8 cellular contexts compared by ENCODE assay signal in genomic region chr16:56866955-56867830, GRCh38. TPM values are rescaled to one million over a fixed set of nuclear protein-coding genes. Genes with fewer than 3 reads are reported as not detected.
DNase-seq lines count a peak whose midpoint lies in the region; ATAC-seq and TF ChIP-seq lines count a peak whose summit lies in the region.

No MANE protein-coding gene starts in this region.

- 49% methylated on average over 3 of the region's 23 CpGs; no CpG with 5 or more reads in 1 of the 2 experiments for whole genome bisulfite sequencing in IMR-90 (ENCODE audit: extremely low coverage in 2 of 2, insufficient read length in 1 of 2), 2 experiments

- ATAC-seq in IMR-90 (ENCODE audit: low read depth) (peak; percentile 79), RWPE2 (ENCODE audit: low read depth) (peak; percentile 37; the same call in 1 of the 3 replicates), HG02840 (IDR thresholded peaks at IDR 0.05; ENCODE audit: low FRiP score, unreplicated experiment) (no peak), HG02981 (IDR thresholded peaks at IDR 0.05; ENCODE audit: unreplicated experiment) (no peak)

- no peak overlapping the region for H2BK5ac ChIP-seq in IMR-90 (ENCODE audit: low read depth, low read length, poor library complexity, severe bottlenecking)

- dilution Hi-C loops in IMR-90 (cut with HindIII; ENCODE audit: low sequenced_read_pairs, unreplicated experiment), result no loop called here

- H4K8ac ChIP-seq in IMR-90 (ENCODE audit: low read depth in 2 of 2, low read length in 2 of 2), result peak overlapping the region in 1 of 2 experiments; percentile 71; a peak in 1 of 4 replicates

- intact Hi-C loops in IMR-90 (cut with micrococcal nuclease) (loop anchor here (1.0 to 5.0 kb wide), 4 partner anchors 65 to 300 kb away; partner anchors contain the start of gene HERPUD1), breast epithelium (cut with DNase I; ENCODE audit: low total_unique reads) (no loop called here)

- in situ Hi-C loops in IMR-90 (cut with MboI; ENCODE audit: low sequenced_read_pairs), result loop anchor here (5.0 to 10.0 kb wide), 2 partner anchors 85 to 178 kb away; no protein-coding TSS in a partner anchor

- H3K9me1 ChIP-seq in IMR-90 (ENCODE audit: insufficient read depth, low read length), result no peaks in the 10 kb centered on the region

- no peaks in the 10 kb centered on the region for H3K36me3 ChIP-seq in IMR-90 (ENCODE audit: control insufficient read depth, insufficient read depth, low read length)
- no peaks in the 10 kb centered on the region for H3K36me3 ChIP-seq in RWPE2 (ENCODE audit: low read depth)
- no peaks in the 10 kb centered on the region for H3K36me3 ChIP-seq in breast epithelium
- H3K36me3 ChIP-seq in kidney epithelial cell (ENCODE audit: control insufficient read depth, insufficient read depth, low read length), result no peaks in the 10 kb centered on the region

- H2BK120ac ChIP-seq in IMR-90 (ENCODE audit: low read depth, low read length), result no peak overlapping the region

- peak; percentile 76 for TF ChIP-seq CTCF in IMR-90 (conservative IDR thresholded peaks at IDR 0.05; ENCODE audit: low read depth, low read length)
- peak; percentile 84 for TF ChIP-seq CTCF in RWPE2 (IDR thresholded peaks at IDR 0.05; ENCODE audit: poor library complexity, severe bottlenecking)
- TF ChIP-seq CTCF in breast epithelium (IDR thresholded peaks at IDR 0.05), result peak; percentile 77 to 80 (median 78)
- peak; percentile 60 for TF ChIP-seq CTCF in kidney epithelial cell (IDR thresholded peaks at IDR 0.05; ENCODE audit: insufficient read depth, low read length, poor library complexity, severe bottlenecking)

- H2AFZ ChIP-seq in IMR-90 (replicated peaks; ENCODE audit: low read length, poor library complexity), result peak overlapping the region; percentile 80

- TF ChIP-seq POLR2A in IMR-90 (IDR thresholded peaks at IDR 0.05; ENCODE audit: low read depth, low read length) (no peak), breast epithelium (IDR thresholded peaks at IDR 0.05) (no peak)

- no peaks in the 10 kb centered on the region for H3K79me1 ChIP-seq in IMR-90 (ENCODE audit: low read depth in 1 of 2, low read length in 2 of 2)

- H3K18ac ChIP-seq in IMR-90 (ENCODE audit: low read depth, low read length), result no peak overlapping the region

- DNase-seq in DMS53 treated with DMSO at 0.1 percent for 48 hours (lab: John Stamatoyannopoulos, UW; ENCODE audit: unreplicated experiment), result peak; percentile 32
- DNase-seq in IMR-90, result peak; percentile 67
- DNase-seq in RWPE2 (ENCODE audit: low spot score), result no peak
- DNase-seq in breast epithelium (ENCODE audit: low spot score in 2 of 2), result no peak
- no peak for DNase-seq in kidney epithelial cell (ENCODE audit: low read depth)
- peak; percentile 19 to 28 for DNase-seq in stimulated activated CD4-positive, alpha-beta T cell treated with anti-CD3 and anti-CD28 coated beads, Interleukin-4, amount 100 ng/mL, for 4 hours

- H3K4me1 ChIP-seq in IMR-90 (ENCODE audit: control insufficient read depth, insufficient read depth, low read length) (no peaks in the 10 kb centered on the region; the same call in 1 of the 2 replicates), RWPE2 (ENCODE audit: insufficient read depth, poor library complexity, severe bottlenecking) (peaks cover 3% of the 10 kb centered on the region), breast epithelium (no peaks in the 10 kb centered on the region)

- H3K4me3 ChIP-seq in IMR-90 (ENCODE audit: insufficient read depth, low read depth, low read length), result no peak overlapping the region
- no peak overlapping the region for H3K4me3 ChIP-seq in RWPE2 (ENCODE audit: severe bottlenecking)
- H3K4me3 ChIP-seq in breast epithelium, result no peak overlapping the region
- H3K4me3 ChIP-seq in kidney epithelial cell (ENCODE audit: low read depth, low read length), result no peak overlapping the region

- CTCF ChIA-PET in IMR-90 (lab: Yijun Ruan, JAX), result interaction anchor here (0.7 to 1.2 kb wide), 2 partner anchors 10 to 14 kb away, joined by 3 to 4 read pairs; no protein-coding TSS in a partner anchor

- TF ChIP-seq RAD21 in IMR-90 (IDR thresholded peaks at IDR 0.05; ENCODE audit: low read length), result peak; percentile 74

- H3K56ac ChIP-seq in IMR-90 (ENCODE audit: extremely low read depth, insufficient read depth, low read length), result 0 out of 2 replicates have a peak overlapping the region, but pooled peaks have one; percentile 25

- H2BK20ac ChIP-seq in IMR-90 (ENCODE audit: low read depth, low read length), result 0 out of 2 replicates have a peak overlapping the region, but pooled peaks have one; percentile 2

- H3K27me3 ChIP-seq in IMR-90 (ENCODE audit: control insufficient read depth, insufficient read depth, low read length), result no peaks in the 10 kb centered on the region
- H3K27me3 ChIP-seq in RWPE2 (ENCODE audit: insufficient read depth, poor library complexity, severe bottlenecking), result no peaks in the 10 kb centered on the region
- H3K27me3 ChIP-seq in breast epithelium, result no peaks in the 10 kb centered on the region
- no peaks in the 10 kb centered on the region for H3K27me3 ChIP-seq in kidney epithelial cell (ENCODE audit: control insufficient read depth, insufficient read depth, low read length)

- H3K27ac ChIP-seq in IMR-90 (ENCODE audit: insufficient read depth, low read length) (no peak overlapping the region), RWPE2 (ENCODE audit: poor library complexity, severe bottlenecking) (no peak overlapping the region), breast epithelium (no peak overlapping the region)

- peak overlapping the region; percentile 45; the same call in 1 of the 2 replicates for H4K5ac ChIP-seq in IMR-90 (ENCODE audit: low read depth, low read length)

- H4K20me1 ChIP-seq in IMR-90 (ENCODE audit: insufficient read depth, low read length), result no peaks in the 10 kb centered on the region

- no peak overlapping the region for H3K4me2 ChIP-seq in IMR-90 (ENCODE audit: low read depth, low read length)

- H3K4ac ChIP-seq in IMR-90 (ENCODE audit: low read depth, low read length), result no peak overlapping the region; the same call in 1 of the 2 replicates

- H2BK15ac ChIP-seq in IMR-90 (ENCODE audit: low read depth, low read length), result no peak overlapping the region; the same call in 2 of the 3 replicates

- peak overlapping the region; percentile 72; the same call in 1 of the 2 replicates for H2AK5ac ChIP-seq in IMR-90 (ENCODE audit: low read depth, low read length)

- no peak overlapping the region for H3K14ac ChIP-seq in IMR-90 (replicated peaks; ENCODE audit: low read depth, low read length)

- POLR2A ChIA-PET in IMR-90 (lab: Charles Lee; ENCODE audit: unreplicated experiment), result no interaction called here

- H3K9me3 ChIP-seq in IMR-90 (ENCODE audit: control insufficient read depth, insufficient read depth, low read length) (no peaks in the 10 kb centered on the region), RWPE2 (ENCODE audit: severe bottlenecking) (no peaks in the 10 kb centered on the region), breast epithelium (no peaks in the 10 kb centered on the region)

- no peak overlapping the region for H4K91ac ChIP-seq in IMR-90 (ENCODE audit: insufficient read depth, low read depth, low read length)

- no peak overlapping the region for H3K23ac ChIP-seq in IMR-90 (ENCODE audit: low read depth, low read length)

- H3K9ac ChIP-seq in IMR-90 (ENCODE audit: low read depth, low read length), result no peak overlapping the region

- H2AK9ac ChIP-seq in IMR-90 (replicated peaks; ENCODE audit: low read depth, low read length, poor library complexity), result peak overlapping the region; percentile 70

- no TSS peak for BruUV-seq in IMR-90 (replicated peaks; lab: Mats Ljungman, UMichigan)

TF ChIP-seq in IMR-90, 13 proteins besides CTCF, POLR2A, EP300 and RAD21:
- TF ChIP-seq SMC3 (IDR thresholded peaks at IDR 0.05; ENCODE audit: low read depth, low read length) (peak; percentile 88), MAZ (IDR thresholded peaks at IDR 0.05; ENCODE audit: borderline replicate concordance, low read depth, low read length) (no peak)

RNA-seq across cellular contexts. Expression of gene SLC12A3, which starts 2.2 kb away (rescaled TPM):
- not detected in 2 replicates for total RNA-seq in IMR-90 (2012; rRNA removed)
- polyA plus RNA-seq in IMR-90 (2012; rRNA removed), result not detected in 2 replicates
- polyA plus RNA-seq in IMR-90 (2012; cell fraction: cytosol; rRNA removed), result not detected in 2 replicates
- not detected in 2 replicates for polyA plus RNA-seq in IMR-90 (2012; cell fraction: nucleus; rRNA removed; ENCODE audit: low replicate concordance)
- total RNA-seq in breast epithelium, result not detected
- total RNA-seq in kidney epithelial cell, result 0.08 TPM in 1 of 2 replicates, not detected in the other

Comparison
In these comparisons a context has a peak if more than half of its experiments do, and no peak if none do; other contexts are left out.
1. DNase-seq: peak in DMS53 treated with DMSO at 0.1 percent for 48 hours (single experiment), IMR-90 (single experiment) and stimulated activated CD4-positive, alpha-beta T cell treated with anti-CD3 and anti-CD28 coated beads, Interleukin-4, amount 100 ng/mL, for 4 hours (2 of 2); none in RWPE2 (single experiment), breast epithelium (0 of 2) and kidney epithelial cell (single experiment).
2. ATAC-seq: peak in IMR-90 (single experiment) and RWPE2 (single experiment); none in HG02840 (single experiment) and HG02981 (single experiment).
3. Peak in every context shown above with its lines, with median percentiles within 50 percentile points of each other: CTCF ChIP-seq.